In the genomic region with DNA sequence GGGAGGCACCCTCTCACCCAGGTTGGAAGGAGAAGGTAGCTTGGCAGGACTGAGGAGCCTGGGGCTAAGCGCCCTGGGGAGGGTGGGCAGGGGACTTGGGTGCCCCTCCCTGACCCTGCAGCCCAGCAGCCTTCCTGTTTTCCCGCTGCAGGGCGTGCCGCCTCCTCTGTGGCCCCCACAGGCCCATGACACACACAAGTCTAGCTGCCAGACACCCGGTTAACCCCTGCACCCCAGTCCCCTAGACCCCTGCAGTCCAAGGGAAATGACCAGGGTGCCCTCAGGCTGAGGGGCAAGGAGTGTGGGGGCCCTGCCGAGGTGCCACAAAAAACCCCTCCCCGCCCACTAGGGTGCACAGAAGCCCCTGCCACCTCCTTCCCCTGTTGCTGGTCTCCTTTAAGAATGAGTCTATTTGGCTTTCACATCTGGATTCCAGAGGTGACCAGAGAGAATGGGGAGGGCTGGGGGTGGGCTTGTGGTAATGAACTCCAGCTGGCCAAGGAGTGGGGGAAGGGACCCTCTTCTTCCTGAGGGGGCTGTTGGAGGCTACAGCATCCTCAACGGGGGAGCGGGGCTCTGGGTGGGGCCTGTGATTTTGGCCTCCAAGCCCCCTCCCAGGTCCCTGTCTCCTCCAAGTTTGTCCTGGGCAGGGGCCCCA, we compare ENCODE assay signal across 17 cellular contexts. TPM values are rescaled to one million over a fixed set of nuclear protein-coding genes. Genes with fewer than 3 reads are reported as not detected.
A peak's percentile ranks its signal among the peaks of the same experiment; 100 is the strongest.
DNase-seq lines count a peak whose midpoint lies in the region; ATAC-seq and TF ChIP-seq lines count a peak whose summit lies in the region.
"Had no signal": no experiment of that assay in that cellular context is flagged by ENCODE, and none has a peak within 500 bp of the region (broad histone marks: within the 10 kb centered on the region; RNA-seq: fewer than 3 reads in every experiment).

No MANE protein-coding gene starts in this region.

- TF ChIP-seq CTCF in fibroblast of mammary gland (conservative IDR thresholded peaks at IDR 0.05; ENCODE audit: control insufficient read depth, insufficient read depth, low read depth, low read length) (no peak), transverse colon (IDR thresholded peaks at IDR 0.05) (no peak)

- ATAC-seq in HG03139 (IDR thresholded peaks at IDR 0.05; ENCODE audit: unreplicated experiment) (no peak), HG03439 (IDR thresholded peaks at IDR 0.05; ENCODE audit: unreplicated experiment) (no peak)
- ATAC-seq: stimulated activated memory B cell treated with anti-CD40 and anti-IgM and Interleukin-4, amounts not matched to agents 10 μg/mL and 1 μg/mL and 100 μg/mL, for 72 hours had no signal

- no peaks in the 10 kb centered on the region for H3K27me3 ChIP-seq in mesenchymal stem cell (ENCODE audit: control insufficient read depth in 1 of 2, insufficient read depth in 1 of 2, low read length in 2 of 2)
- no peaks in the 10 kb centered on the region for H3K27me3 ChIP-seq in transverse colon
- H3K27me3 ChIP-seq: BE2C had no signal

- peaks cover 37% of the 10 kb centered on the region for H3K4me1 ChIP-seq in mesenchymal stem cell (ENCODE audit: control insufficient read depth, insufficient read depth, low read depth, low read length)
- peaks cover 2 to 12% (median 7%) of the 10 kb centered on the region in 4 donors for H3K4me1 ChIP-seq in transverse colon
- H3K4me1 ChIP-seq: HAP-1 had no signal

- no peak overlapping the region for H3K18ac ChIP-seq in mesenchymal stem cell (ENCODE audit: low read depth in 1 of 2, low read length in 2 of 2)

- no peak for TF ChIP-seq POLR2A in transverse colon (IDR thresholded peaks at IDR 0.05)

- H3K4me2 ChIP-seq in mesenchymal stem cell (ENCODE audit: low read length, poor library complexity, severe bottlenecking) = no peak overlapping the region

- H3K36me3 ChIP-seq in mesenchymal stem cell (ENCODE audit: control insufficient read depth in 1 of 2, insufficient read depth in 2 of 2, low read depth in 1 of 2, low read length in 2 of 2) (peaks cover 30 to 55% of the 10 kb centered on the region in 2 experiments), transverse colon (no peaks in the 10 kb centered on the region)

- H3K4ac ChIP-seq in mesenchymal stem cell (ENCODE audit: low read depth in 1 of 2, low read length in 2 of 2) = peak overlapping the region in 1 of 2 experiments; percentile 30

- peak overlapping the region; percentile 19 for H4K8ac ChIP-seq in mesenchymal stem cell (ENCODE audit: low read length)

- TF ChIP-seq EP300 in transverse colon (IDR thresholded peaks at IDR 0.05; ENCODE audit: low read depth) = no peak

- H2BK5ac ChIP-seq in mesenchymal stem cell (ENCODE audit: low read depth, low read length, poor library complexity, severe bottlenecking) = no peak overlapping the region

- H3K9ac ChIP-seq in mesenchymal stem cell (ENCODE audit: low read length) = peak overlapping the region; percentile 94

- peak overlapping the region; percentile 37 for H2BK120ac ChIP-seq in mesenchymal stem cell (ENCODE audit: low read depth, low read length)

- H3K4me3 ChIP-seq in fibroblast of mammary gland (ENCODE audit: control insufficient read depth, low read depth, low read length) (no peak overlapping the region), mesenchymal stem cell (ENCODE audit: insufficient read depth in 1 of 2, low read depth in 1 of 2, low read length in 2 of 2) (peak overlapping the region in 1 of 2 experiments; percentile 87), transverse colon (no peak overlapping the region)
- H3K4me3 ChIP-seq: HAP-1 had no signal

- in situ Hi-C loops in transverse colon (cut with MboI; ENCODE audit: low pct_ligation_motif_present in 1 of 4, low pct_unique_long_range_greater_than_20kb in 1 of 4, low sequenced_read_pairs in 3 of 4) = no loop called here
- in situ Hi-C loops in ACHN (cut with HindIII; ENCODE audit: low pct_ligation_motif_present, low pct_unique_long_range_greater_than_20kb, low sequenced_read_pairs) = no loop called here

- intact Hi-C loops in transverse colon (cut with DNase I; ENCODE audit: low total_unique reads) = no loop called here

- WGBS in mesenchymal stem cell = 66% methylated on average over 7 of the region's 9 CpGs
- 60% methylated on average over 8 of the region's 9 CpGs; no CpG with 5 or more reads in 1 of the 2 donors for WGBS in transverse colon (ENCODE audit: low coverage in 1 of 2), 2 donors

- peak overlapping the region; percentile 70 for H2BK15ac ChIP-seq in mesenchymal stem cell (ENCODE audit: low read depth, poor library complexity, severe bottlenecking)

- no peak overlapping the region for H4K91ac ChIP-seq in mesenchymal stem cell (ENCODE audit: low read length)

- H3K27ac ChIP-seq in mesenchymal stem cell (ENCODE audit: low read length, poor library complexity, severe bottlenecking) (no peak overlapping the region), transverse colon (peak overlapping the region; percentile 44 to 68 (median 57))

- H3K14ac ChIP-seq in mesenchymal stem cell (ENCODE audit: low read length in 2 of 2) = peak overlapping the region in 1 of 2 experiments; percentile 65

- peak; percentile 34 for DNase-seq in RPMI7951 (ENCODE audit: low read depth)
- DNase-seq in fibroblast of mammary gland (ENCODE audit: low read depth) = peak; percentile 69
- no peak for DNase-seq in mesenchymal stem cell
- no peak for DNase-seq in transverse colon
- DNase-seq in HuH-7.5 (ENCODE audit: low spot score) = no peak
- DNase-seq in ACHN = no peak
- DNase-seq: activated B cell treated with CpG ODN at 0.5 μM for 24 hours; activated naive CD4-positive, alpha-beta T cell treated with anti-CD3 and anti-CD28 coated beads, Interleukin-2, amount 10 ng/mL, durations not matched to agents 7 days and 5 days; BE2C; central memory CD4-positive, alpha-beta T cell; DND-41; NCI-H146; NCI-H510A had no signal

- H3K9me3 ChIP-seq in mesenchymal stem cell (ENCODE audit: control insufficient read depth, low read length) (no peaks in the 10 kb centered on the region), transverse colon (no peaks in the 10 kb centered on the region)
- H3K9me3 ChIP-seq: BE2C, HAP-1 had no signal

- H3K79me1 ChIP-seq in mesenchymal stem cell (replicated peaks; ENCODE audit: low read length, poor library complexity, severe bottlenecking) = peaks cover 1% of the 10 kb centered on the region

- H2AFZ ChIP-seq in mesenchymal stem cell (ENCODE audit: low read depth, low read length) = no peak overlapping the region

- H2AK5ac ChIP-seq in mesenchymal stem cell (ENCODE audit: low read length, severe bottlenecking) = no peak overlapping the region

- H2BK12ac ChIP-seq in mesenchymal stem cell (ENCODE audit: low read length in 2 of 2) = no peak overlapping the region

- H3K23ac ChIP-seq in mesenchymal stem cell (ENCODE audit: low read length in 2 of 2) = no peak overlapping the region

RNA-seq across cellular contexts. Expression of a gene that starts 32.9 kb away (rescaled TPM):
- total RNA-seq in RPMI7951 (2014; rRNA removed; shearing (Covaris generic)) = 37.4 and 41.5 TPM in 2 replicates
- polyA plus RNA-seq in mesenchymal stem cell (2013, experiment 1 of 2) = 109 TPM
- 102 TPM for polyA plus RNA-seq in mesenchymal stem cell (2013, experiment 2 of 2)
- 100 to 1,000 TPM in 1 of 4 donors, 10 to 100 TPM in 3; 69.9 to 206 (median 75.5) TPM for total RNA-seq in transverse colon

RNA-seq across cellular contexts. Expression of a gene that starts 33.1 kb away (rescaled TPM):
- 63.6 and 68.2 TPM in 2 replicates for total RNA-seq in RPMI7951 (2014; rRNA removed; shearing (Covaris generic))
- 35.0 TPM for polyA plus RNA-seq in mesenchymal stem cell (2013, experiment 1 of 2)
- polyA plus RNA-seq in mesenchymal stem cell (2013, experiment 2 of 2) = 33.3 TPM
- 10 to 100 TPM in 2 of 4 donors, 1 to 10 TPM in 1, not detected in 1; 7.8 to 20.8 (median 20.8) TPM for total RNA-seq in transverse colon

RNA-seq across cellular contexts. Expression of a gene that starts 39.8 kb away (rescaled TPM):
- total RNA-seq in RPMI7951 (2014; rRNA removed; shearing (Covaris generic)) = 16.1 and 17.4 TPM in 2 replicates
- polyA plus RNA-seq in mesenchymal stem cell (2013, experiment 1 of 2) = 5.9 TPM
- polyA plus RNA-seq in mesenchymal stem cell (2013, experiment 2 of 2) = 5.2 TPM
- total RNA-seq in transverse colon = 10 to 100 TPM in 2 of 4 donors, 1 to 10 TPM in 2; 7.5 to 41.8 (median 14.3) TPM

RNA-seq across cellular contexts. Expression of a gene that starts 51.6 kb away (rescaled TPM):
- total RNA-seq in RPMI7951 (2014; rRNA removed; shearing (Covaris generic)) = 28.3 and 37.0 TPM in 2 replicates
- 148 TPM for polyA plus RNA-seq in mesenchymal stem cell (2013, experiment 1 of 2)
- 145 TPM for polyA plus RNA-seq in mesenchymal stem cell (2013, experiment 2 of 2)
- 100 to 1,000 TPM in 1 of 4 donors, 10 to 100 TPM in 3; 59.9 to 211 (median 73.0) TPM for total RNA-seq in transverse colon

Comparison
In these comparisons a context has a peak if more than half of its experiments do, and no peak if none do; other contexts are left out.
1. DNase-seq: peak in RPMI7951 (single experiment) and fibroblast of mammary gland (single experiment); none in mesenchymal stem cell (single experiment), transverse colon (single experiment), HuH-7.5 (single experiment) and ACHN (single experiment).